ENCODE assay signal across 26 cellular contexts in the genomic region with DNA sequence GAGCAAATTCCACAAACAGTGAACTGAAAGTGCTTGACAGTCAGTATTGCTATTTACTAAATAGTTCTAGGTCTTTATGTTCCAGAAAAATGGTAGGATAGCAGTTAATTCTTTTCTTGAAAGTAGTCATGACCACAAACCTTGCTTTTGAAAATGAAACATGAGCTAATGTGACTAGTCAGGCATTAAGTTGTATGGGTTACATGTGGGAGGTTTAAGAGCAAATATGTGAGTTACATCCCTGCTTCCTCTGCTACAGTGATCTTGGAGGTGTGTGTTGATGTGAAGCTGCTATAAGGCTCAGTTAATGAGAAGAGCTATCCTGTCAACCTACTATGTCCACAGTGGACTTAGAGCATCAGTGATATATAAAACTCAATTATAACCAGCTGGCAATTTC.
DNase-seq lines count a peak whose midpoint lies in the region; ATAC-seq, FAIRE-seq and TF ChIP-seq lines count a peak whose summit lies in the region.
"Had no signal": no experiment of that assay in that cellular context is flagged by ENCODE, and none has a peak within 500 bp of the region (broad histone marks: within the 10 kb centered on the region; RNA-seq: fewer than 3 reads in every experiment).

No MANE protein-coding gene starts in this region.

- CTCF ChIA-PET in HepG2 (lab: Yijun Ruan, JAX; ENCODE audit: low intra/inter-chr PET ratio, low total read pairs) = no interaction called here

- TF ChIP-seq RAD21 in HepG2 (CRISPR knock-in tag; IDR thresholded peaks at IDR 0.05) = no peak

- POLR2A ChIA-PET in HepG2 (lab: Yijun Ruan, JAX) = no interaction called here

- intact Hi-C loops in HepG2 (cut with micrococcal nuclease; ENCODE audit: unreplicated experiment) (no loop called here), uterus (cut with DNase I; ENCODE audit: low total_unique reads) (no loop called here)

- H3K4me1 ChIP-seq in Karpas-422 (ENCODE audit: low read length) (peaks cover 5% of the 10 kb centered on the region), HepG2 (ENCODE audit: insufficient read depth, low read length) (no peaks in the 10 kb centered on the region), uterus (no peaks in the 10 kb centered on the region)
- H3K4me1 ChIP-seq: colonic mucosa, suprapubic skin, upper lobe of left lung had no signal

- H3K27ac ChIP-seq in Karpas-422 (ENCODE audit: low read length) (no peak overlapping the region), HepG2 (ENCODE audit: extremely low read length, insufficient read depth, low read length) (no peak overlapping the region), uterus (no peak overlapping the region)
- H3K27ac ChIP-seq: colonic mucosa, epithelial cell of prostate, suprapubic skin, upper lobe of left lung had no signal

- H3K9me2 ChIP-seq in Karpas-422 (replicated peaks; ENCODE audit: insufficient read depth, low read length) = no peaks in the 10 kb centered on the region

- no peak for TF ChIP-seq POLR2A in HepG2 (IDR thresholded peaks at IDR 0.05; ENCODE audit: insufficient read depth in 1 of 2, low read depth in 2 of 2, low read length in 2 of 2)
- TF ChIP-seq POLR2A in uterus (IDR thresholded peaks at IDR 0.05) = no peak

- DNase-seq in NCI-H2107 treated with DMSO at 0.1 percent for 48 hours (lab: John Stamatoyannopoulos, UW; ENCODE audit: unreplicated experiment) (peak; percentile 34), NCI-H2107 (lab: John Stamatoyannopoulos, UW) (no peak), Karpas-422 (no peak), astrocyte of the hippocampus (ENCODE audit: low read depth, low spot score) (peak; percentile 2), HepG2 (ENCODE audit: low spot score) (no peak), uterus (no peak)
- no peak for DNase-seq in stimulated activated naive CD8-positive, alpha-beta T cell treated with anti-CD3 and anti-CD28 coated beads, Interleukin-15, Interleukin-2, amounts not matched to agents 100 U/mL and 50 U/mL, for 24 hours
- DNase-seq: activated B cell treated with CpG ODN at 0.5 μM for 24 hours; activated CD4-positive, alpha-beta T cell treated with anti-CD3 and anti-CD28 coated beads, Interleukin-2, amount 10 ng/mL, durations not matched to agents 7 days and 5 days; activated effector memory CD4-positive, alpha-beta T cell treated with Interleukin-2 at 50 U/mL for 16 hours; anterior cingulate cortex; CD4-positive, CD25-positive, alpha-beta regulatory T cell; colonic mucosa; effector CD4-positive, alpha-beta T cell; HCEC 1CT; hypothalamus; KG1; NCI-H2029; upper lobe of left lung had no signal

- TF ChIP-seq EP300 in HepG2 (IDR thresholded peaks at IDR 0.05; ENCODE audit: low read depth in 2 of 2, low read length in 2 of 2) = no peak
- TF ChIP-seq EP300 in HepG2 (CRISPR knock-in tag; IDR thresholded peaks at IDR 0.05; ENCODE audit: borderline replicate concordance) = no peak

- H3K79me2 ChIP-seq in Karpas-422 (ENCODE audit: low read length) (no peaks in the 10 kb centered on the region), HepG2 (ENCODE audit: insufficient read depth, low read length) (no peaks in the 10 kb centered on the region)

- H4K20me1 ChIP-seq in Karpas-422 (ENCODE audit: insufficient read depth, low read depth, low read length) = no peaks in the 10 kb centered on the region
- no peaks in the 10 kb centered on the region for H4K20me1 ChIP-seq in HepG2 (ENCODE audit: insufficient read depth, low read length)

- no peak overlapping the region for H3K9ac ChIP-seq in Karpas-422 (ENCODE audit: low read length)
- no peak overlapping the region for H3K9ac ChIP-seq in HepG2 (ENCODE audit: insufficient read depth, low read depth, low read length)

- in situ Hi-C loops in HepG2 (cut with HindIII; ENCODE audit: extremely low pct_ligation_motif_present, low pct_unique_long_range_greater_than_20kb) = no loop called here

- no peak for FAIRE-seq in HepG2 (lab: Jason Lieb, UNC)
- FAIRE-seq: A204.1 had no signal

- no TSS peak for BruUV-seq in HepG2 (replicated peaks; lab: Mats Ljungman, UMichigan)

- H3K27me3 ChIP-seq in Karpas-422 (ENCODE audit: low read length) = no peaks in the 10 kb centered on the region
- no peaks in the 10 kb centered on the region for H3K27me3 ChIP-seq in HepG2 (ENCODE audit: control insufficient read depth in 1 of 2, insufficient read depth in 2 of 2, low read length in 2 of 2)
- no peaks in the 10 kb centered on the region for H3K27me3 ChIP-seq in uterus
- H3K27me3 ChIP-seq: colonic mucosa, suprapubic skin, upper lobe of left lung had no signal

- H3K36me3 ChIP-seq in Karpas-422 (ENCODE audit: insufficient read depth, low read length) (no peaks in the 10 kb centered on the region), HepG2 (replicated peaks in 1 of 2; ENCODE audit: control insufficient read depth in 1 of 2, insufficient read depth in 2 of 2, low read length in 2 of 2) (no peaks in the 10 kb centered on the region), uterus (no peaks in the 10 kb centered on the region)
- H3K36me3 ChIP-seq: colonic mucosa, suprapubic skin, upper lobe of left lung had no signal

- no peak for ATAC-seq in stimulated activated naive CD8-positive, alpha-beta T cell treated with anti-CD3 and anti-CD28 coated beads, Interleukin-15, Interleukin-2, amounts not matched to agents 100 U/mL and 50 U/mL, for 24 hours
- no peak for ATAC-seq in HG02678 (IDR thresholded peaks at IDR 0.05; ENCODE audit: unreplicated experiment)
- ATAC-seq in HepG2 = no peak
- ATAC-seq: left lobe of liver; natural killer cell treated with Interleukin-12 subunit alpha and Interleukin-12 subunit beta and Interleukin-15 and Interleukin-18, amount 100 ng/mL, for 72 hours; stimulated activated effector memory CD8-positive, alpha-beta T cell treated with anti-CD3 and anti-CD28 coated beads, Interleukin-12 subunit alpha, Interleukin-12 subunit beta, amount 100 ng/mL, for 72 hours had no signal

- H3K4me2 ChIP-seq in Karpas-422 (ENCODE audit: low read depth, low read length, poor library complexity, severe bottlenecking) = no peak overlapping the region
- H3K4me2 ChIP-seq in HepG2 (ENCODE audit: low read depth, low read length) = no peak overlapping the region

- H3K4me3 ChIP-seq in Karpas-422 (ENCODE audit: low read length) = no peak overlapping the region
- no peak overlapping the region for H3K4me3 ChIP-seq in HepG2 (replicated peaks in 1 of 3; ENCODE audit: insufficient read depth in 1 of 3, low read depth in 2 of 3, low read length in 3 of 3)
- no peak overlapping the region for H3K4me3 ChIP-seq in uterus
- H3K4me3 ChIP-seq: colonic mucosa, suprapubic skin, upper lobe of left lung had no signal

- H3K9me3 ChIP-seq in Karpas-422 (ENCODE audit: low read length) (peaks cover 14% of the 10 kb centered on the region), HepG2 (ENCODE audit: low read length) (no peaks in the 10 kb centered on the region), uterus (no peaks in the 10 kb centered on the region)
- H3K9me3 ChIP-seq: colonic mucosa, suprapubic skin, upper lobe of left lung had no signal

- peak overlapping the region; percentile 59 for H2AFZ ChIP-seq in Karpas-422 (ENCODE audit: low read length)
- H2AFZ ChIP-seq in HepG2 (ENCODE audit: low read length) = no peak overlapping the region

- TF ChIP-seq CTCF in HepG2 (CRISPR knock-in tag; IDR thresholded peaks at IDR 0.05) (no peak), uterus (IDR thresholded peaks at IDR 0.05) (no peak)

TF ChIP-seq in HepG2, 621 proteins besides CTCF, POLR2A, EP300 and RAD21 (continues in another document):
- no peak for TF ChIP-seq HNRNPUL1 (IDR thresholded peaks at IDR 0.05; ENCODE audit: low read depth, low read length)
- no peak for TF ChIP-seq SUZ12 (IDR thresholded peaks at IDR 0.05; ENCODE audit: low read depth, low read length)
- TF ChIP-seq FOXO1 (CRISPR knock-in tag; IDR thresholded peaks at IDR 0.05) = no peak
- no peak for TF ChIP-seq CBX5 (CRISPR knock-in tag; IDR thresholded peaks at IDR 0.05; ENCODE audit: borderline replicate concordance)
- no peak for TF ChIP-seq CHCHD3 (CRISPR knock-in tag; IDR thresholded peaks at IDR 0.05)
- TF ChIP-seq SP1 (IDR thresholded peaks at IDR 0.05) = no peak
- TF ChIP-seq SP1 (CRISPR knock-in tag; IDR thresholded peaks at IDR 0.05) = no peak
- no peak for TF ChIP-seq HHEX (CRISPR knock-in tag; IDR thresholded peaks at IDR 0.05)
- no peak for TF ChIP-seq ZNF12 (CRISPR knock-in tag; IDR thresholded peaks at IDR 0.05)
- no peak for TF ChIP-seq ZNF263 (CRISPR knock-in tag; IDR thresholded peaks at IDR 0.05)
- TF ChIP-seq, protein P1, sequence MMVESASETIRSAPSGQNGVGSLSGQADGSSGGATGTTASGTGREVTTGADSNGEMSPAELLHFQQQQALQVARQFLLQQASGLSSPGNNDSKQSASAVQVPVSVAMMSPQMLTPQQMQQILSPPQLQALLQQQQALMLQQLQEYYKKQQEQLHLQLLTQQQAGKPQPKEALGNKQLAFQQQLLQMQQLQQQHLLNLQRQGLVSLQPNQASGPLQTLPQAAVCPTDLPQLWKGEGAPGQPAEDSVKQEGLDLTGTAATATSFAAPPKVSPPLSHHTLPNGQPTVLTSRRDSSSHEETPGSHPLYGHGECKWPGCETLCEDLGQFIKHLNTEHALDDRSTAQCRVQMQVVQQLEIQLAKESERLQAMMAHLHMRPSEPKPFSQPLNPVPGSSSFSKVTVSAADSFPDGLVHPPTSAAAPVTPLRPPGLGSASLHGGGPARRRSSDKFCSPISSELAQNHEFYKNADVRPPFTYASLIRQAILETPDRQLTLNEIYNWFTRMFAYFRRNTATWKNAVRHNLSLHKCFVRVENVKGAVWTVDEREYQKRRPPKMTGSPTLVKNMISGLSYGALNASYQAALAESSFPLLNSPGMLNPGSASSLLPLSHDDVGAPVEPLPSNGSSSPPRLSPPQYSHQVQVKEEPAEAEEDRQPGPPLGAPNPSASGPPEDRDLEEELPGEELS (CRISPR knock-in tag; IDR thresholded peaks at IDR 0.05) = no peak
- TF ChIP-seq ZFP36L1 (CRISPR knock-in tag; IDR thresholded peaks at IDR 0.05) = no peak
- TF ChIP-seq, protein P2, sequence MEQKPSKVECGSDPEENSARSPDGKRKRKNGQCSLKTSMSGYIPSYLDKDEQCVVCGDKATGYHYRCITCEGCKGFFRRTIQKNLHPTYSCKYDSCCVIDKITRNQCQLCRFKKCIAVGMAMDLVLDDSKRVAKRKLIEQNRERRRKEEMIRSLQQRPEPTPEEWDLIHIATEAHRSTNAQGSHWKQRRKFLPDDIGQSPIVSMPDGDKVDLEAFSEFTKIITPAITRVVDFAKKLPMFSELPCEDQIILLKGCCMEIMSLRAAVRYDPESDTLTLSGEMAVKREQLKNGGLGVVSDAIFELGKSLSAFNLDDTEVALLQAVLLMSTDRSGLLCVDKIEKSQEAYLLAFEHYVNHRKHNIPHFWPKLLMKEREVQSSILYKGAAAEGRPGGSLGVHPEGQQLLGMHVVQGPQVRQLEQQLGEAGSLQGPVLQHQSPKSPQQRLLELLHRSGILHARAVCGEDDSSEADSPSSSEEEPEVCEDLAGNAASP (CRISPR knock-in tag; IDR thresholded peaks at IDR 0.05; ENCODE audit: borderline replicate concordance) = no peak

Comparison
In these comparisons a context has a peak if more than half of its experiments do, and no peak if none do; other contexts are left out.
1. DNase-seq: peak in NCI-H2107 treated with DMSO at 0.1 percent for 48 hours (single experiment) and astrocyte of the hippocampus (single experiment); none in NCI-H2107 (single experiment), Karpas-422 (single experiment), stimulated activated naive CD8-positive, alpha-beta T cell treated with anti-CD3 and anti-CD28 coated beads, Interleukin-15, Interleukin-2, amounts not matched to agents 100 U/mL and 50 U/mL, for 24 hours (single experiment), HepG2 (single experiment) and uterus (0 of 2).